ENCODE assay signal across 7 cellular contexts in genomic region chr5:605090-605489, GRCh38. TPM values are rescaled to one million over a fixed set of nuclear protein-coding genes. Genes with fewer than 3 reads are reported as not detected.
DNase-seq lines count a peak whose midpoint lies in the region; ATAC-seq, FAIRE-seq and TF ChIP-seq lines count a peak whose summit lies in the region.
"Not testable (repeated sequence)": the region's sequence is repeated elsewhere in the genome, so short reads cannot be mapped to it uniquely, and the experiment has no call there.

No MANE protein-coding gene starts in this region.

- peaks cover 10% of the 10 kb centered on the region; the same call in 1 of the 2 replicates for H4K20me1 ChIP-seq in K562 (replicated peaks; ENCODE audit: control insufficient read depth, insufficient read depth, low read length)
- H4K20me1 ChIP-seq in HepG2 (ENCODE audit: insufficient read depth, low read length): not testable (repeated sequence)

- H3K4me2 ChIP-seq in K562 (ENCODE audit: insufficient read depth, low read length); HepG2 (ENCODE audit: low read depth, low read length): not testable (repeated sequence)

- not testable (repeated sequence) for TF ChIP-seq POLR2A in K562 (conservative IDR thresholded peaks at IDR 0.05); HepG2 (IDR thresholded peaks at IDR 0.05; ENCODE audit: insufficient read depth in 1 of 2, low read depth in 2 of 2, low read length in 2 of 2)

- not testable (repeated sequence) for H3K4me1 ChIP-seq in RWPE2 (ENCODE audit: insufficient read depth, poor library complexity, severe bottlenecking); upper lobe of right lung
- H3K4me1 ChIP-seq in K562 (replicated peaks in 1 of 2; ENCODE audit: control insufficient read depth in 2 of 2, insufficient read depth in 2 of 2, low read length in 2 of 2): peaks cover 0 to 34% of the 10 kb centered on the region in 2 experiments; a peak in 1 of 5 replicates
- peaks cover 37% of the 10 kb centered on the region for H3K4me1 ChIP-seq in HepG2 (ENCODE audit: insufficient read depth, low read length)

- in situ Hi-C loops in K562 (cut with MboI); HepG2 (cut with HindIII; ENCODE audit: extremely low pct_ligation_motif_present, low pct_unique_long_range_greater_than_20kb): not testable (repeated sequence)

- not testable (repeated sequence) for H2AFZ ChIP-seq in K562 (ENCODE audit: low read depth, low read length); HepG2 (ENCODE audit: low read length)

- not testable (repeated sequence) for H3K79me2 ChIP-seq in K562 (ENCODE audit: control insufficient read depth, insufficient read depth, low read length); HepG2 (ENCODE audit: insufficient read depth, low read length)

- not testable (repeated sequence) for H3K9ac ChIP-seq in K562 (ENCODE audit: insufficient read depth in 1 of 2, low read depth in 2 of 2, low read length in 2 of 2); HepG2 (ENCODE audit: insufficient read depth, low read depth, low read length)

- TF ChIP-seq EP300 in K562 (IDR thresholded peaks at IDR 0.05; ENCODE audit: low read length); HepG2 (IDR thresholded peaks at IDR 0.05; ENCODE audit: low read depth in 2 of 2, low read length in 2 of 2); HepG2 (CRISPR knock-in tag; IDR thresholded peaks at IDR 0.05; ENCODE audit: borderline replicate concordance): not testable (repeated sequence)

- WGBS in K562 (ENCODE audit: insufficient coverage, low coverage, missing lambda C conversion rate): 5% methylated on average over 2 of the region's 6 CpGs
- WGBS in HepG2 (ENCODE audit: low lambda C conversion rate): 41% methylated on average over 6 of the region's 6 CpGs

- H3K36me3 ChIP-seq in RWPE2 (ENCODE audit: low read depth); K562 (ENCODE audit: control insufficient read depth, insufficient read depth, low read length); HepG2 (replicated peaks in 1 of 2; ENCODE audit: control insufficient read depth in 1 of 2, insufficient read depth in 2 of 2, low read length in 2 of 2); upper lobe of right lung: not testable (repeated sequence)

- not testable (repeated sequence) for H3K27ac ChIP-seq in RWPE2 (ENCODE audit: poor library complexity, severe bottlenecking); K562 (ENCODE audit: extremely low read depth, low read depth, low read length); HepG2 (ENCODE audit: extremely low read length, insufficient read depth, low read length); upper lobe of right lung

- H3K4me3 ChIP-seq in RWPE2 (ENCODE audit: severe bottlenecking); K562; HepG2 (replicated peaks in 1 of 3; ENCODE audit: insufficient read depth in 1 of 3, low read depth in 2 of 3, low read length in 3 of 3); upper lobe of right lung: not testable (repeated sequence)

- not testable (repeated sequence) for TF ChIP-seq RAD21 in K562 (CRISPR knock-in tag; conservative IDR thresholded peaks at IDR 0.05 in 1 of 2, IDR thresholded peaks at IDR 0.05 in 1 of 2); HepG2 (CRISPR knock-in tag; IDR thresholded peaks at IDR 0.05)

- not testable (repeated sequence) for TF ChIP-seq CTCF in RWPE2 (IDR thresholded peaks at IDR 0.05; ENCODE audit: poor library complexity, severe bottlenecking); K562 (IDR thresholded peaks at IDR 0.05 in 2 of 3, conservative IDR thresholded peaks at IDR 0.05 in 1 of 3; ENCODE audit: insufficient read depth in 2 of 3, low read depth in 1 of 3, low read length in 3 of 3); HepG2 (CRISPR knock-in tag; IDR thresholded peaks at IDR 0.05); upper lobe of right lung (IDR thresholded peaks at IDR 0.05)

- POLR2A ChIA-PET in K562 (lab: Yijun Ruan, JAX): interaction anchor here (2.4 kb wide), 1 partner anchor 8 kb away, joined by 18 read pairs; no protein-coding TSS in a partner anchor
- POLR2A ChIA-PET in HepG2 (lab: Yijun Ruan, JAX): not testable (repeated sequence)

- CTCF ChIA-PET in K562 (lab: Yijun Ruan, JAX; ENCODE audit: low intra/inter-chr PET ratio); HepG2 (lab: Yijun Ruan, JAX; ENCODE audit: low intra/inter-chr PET ratio, low total read pairs): not testable (repeated sequence)

- intact Hi-C loops in K562 (cut with micrococcal nuclease); cardiac septum (cut with DNase I); HepG2 (cut with micrococcal nuclease; ENCODE audit: unreplicated experiment); posterior vena cava (cut with DNase I); upper lobe of right lung (cut with DNase I): not testable (repeated sequence)

- H3K9me1 ChIP-seq in K562 (ENCODE audit: control insufficient read depth, insufficient read depth, low read length): not testable (repeated sequence)

- not testable (repeated sequence) for FAIRE-seq in K562 (lab: Jason Lieb, UNC); HepG2 (lab: Jason Lieb, UNC)

- H3K9me3 ChIP-seq in RWPE2 (ENCODE audit: severe bottlenecking); K562 (replicated peaks; ENCODE audit: control insufficient read depth, insufficient read depth, low read depth, low read length); HepG2 (ENCODE audit: low read length); upper lobe of right lung: not testable (repeated sequence)

- H3K27me3 ChIP-seq in RWPE2 (ENCODE audit: insufficient read depth, poor library complexity, severe bottlenecking) (peaks cover 36% of the 10 kb centered on the region), K562 (ENCODE audit: control insufficient read depth in 2 of 2, insufficient read depth in 2 of 2, low read length in 2 of 2) (peaks cover 56 to 91% of the 10 kb centered on the region in 2 experiments), HepG2 (ENCODE audit: control insufficient read depth in 1 of 2, insufficient read depth in 2 of 2, low read length in 2 of 2) (peaks cover 16 to 58% of the 10 kb centered on the region in 2 experiments), upper lobe of right lung (peaks cover 38% of the 10 kb centered on the region)

- not testable (repeated sequence) for BruUV-seq in K562 (replicated peaks; lab: Mats Ljungman, UMichigan); HepG2 (replicated peaks; lab: Mats Ljungman, UMichigan)

- ATAC-seq in RWPE2 (ENCODE audit: low read depth); K562; HepG2; upper lobe of right lung: not testable (repeated sequence)

- DNase-seq in RWPE2 (ENCODE audit: low spot score) (peak; percentile 20), activated gamma-delta T cell treated with Interleukin-2 at 50 U/mL for 16 hours (peak; percentile 0), cardiac septum (ENCODE audit: low spot score) (peak; percentile 4), posterior vena cava (ENCODE audit: low spot score) (peak; percentile 26), upper lobe of right lung (peak; percentile 28)
- DNase-seq in K562 (ENCODE audit: extremely low read depth in 1 of 4, low spot score in 3 of 4); HepG2 (ENCODE audit: low spot score): not testable (repeated sequence)

RNA-seq across cellular contexts. Expression of gene CEP72, which starts 7.0 kb away (rescaled TPM):
- total RNA-seq in K562 (2011; cell fraction: chromatin; rRNA removed; ENCODE audit: low replicate concordance): 124 and 152 TPM in 2 replicates
- 76.5 and 81.0 TPM in 2 replicates for total RNA-seq in K562 (2011; cell fraction: nucleolus; rRNA removed)
- 63.1 and 68.9 TPM in 2 replicates for total RNA-seq in K562 (2011; cell fraction: nucleoplasm; rRNA removed)
- 17.6 and 27.4 TPM in 2 replicates for total RNA-seq in K562 (2014; rRNA removed)
- 9.4 and 11.3 TPM in 2 replicates for total RNA-seq in K562 (2014; rRNA removed; fragmentation: Illumina TruSeq; extraction: Trizol)
- 16.3 and 17.4 TPM in 2 replicates for total RNA-seq in K562 (2015; rRNA removed; fragmentation: Illumina TruSeq; extraction: Trizol)
- total RNA-seq in K562 (2021): 33.3 and 38.1 TPM in 2 replicates
- polyA plus RNA-seq in K562 (2011; rRNA removed): 14.0 and 17.8 TPM in 2 replicates
- 11.8 and 15.1 TPM in 2 replicates for polyA plus RNA-seq in K562 (2011; cell fraction: cytosol; rRNA removed)
- polyA plus RNA-seq in K562 (2011; cell fraction: nucleus; rRNA removed): 32.3 and 49.2 TPM in 2 replicates
- polyA plus RNA-seq in K562 (2012): 15.2 and 20.5 TPM in 2 replicates
- 14.2 and 15.2 TPM in 2 replicates for polyA plus RNA-seq in K562 (2014; fragmentation: Illumina TruSeq; extraction: Trizol)
- 1 to 10 TPM in 1 of 2 experiments, under 1 TPM in 1; 0.89 to 1.4 TPM for polyA plus RNA-seq in K562 (2014; fragmentation: Nextera tagmentation; extraction: Ambion mirVana)
- 19.9 and 28.6 TPM in 2 replicates for polyA plus RNA-seq in K562 (2014; rRNA removed)
- 23.6 and 27.4 TPM in 2 replicates for polyA minus RNA-seq in K562 (2011; rRNA and poly(A)+ RNA removed)
- polyA minus RNA-seq in K562 (2011; cell fraction: cytosol; rRNA and poly(A)+ RNA removed): 19.7 and 26.2 TPM in 2 replicates
- polyA minus RNA-seq in K562 (2011; cell fraction: nucleus; rRNA and poly(A)+ RNA removed): 40.4 and 45.3 TPM in 2 replicates
- total RNA-seq in cardiac septum: 0.86 TPM
- 8.1 and 9.4 TPM in 2 replicates for total RNA-seq in HepG2 (2016; rRNA removed; fragmentation: Illumina TruSeq; extraction: Trizol)
- total RNA-seq in HepG2 (2016; cell fraction: cytosol; rRNA removed; fragmentation: Illumina TruSeq; extraction: Trizol; ENCODE audit: low read depth): 11.3 and 14.4 TPM in 2 replicates
- total RNA-seq in HepG2 (2016; cell fraction: insoluble cytoplasmic fraction; rRNA removed; fragmentation: Illumina TruSeq; extraction: Trizol): 6.5 and 9.1 TPM in 2 replicates
- total RNA-seq in HepG2 (2016; cell fraction: membrane; rRNA removed; fragmentation: Illumina TruSeq; extraction: Trizol): 6.6 and 7.9 TPM in 2 replicates
- 11.4 and 12.2 TPM in 2 replicates for total RNA-seq in HepG2 (2016; cell fraction: nucleus; rRNA removed; fragmentation: Illumina TruSeq; extraction: Trizol)
- 3.4 and 4.4 TPM in 2 replicates for polyA plus RNA-seq in HepG2 (2011; rRNA removed)
- polyA plus RNA-seq in HepG2 (2011; cell fraction: cytosol; rRNA removed): 1.9 and 3.9 TPM in 2 replicates
- 8.5 and 11.6 TPM in 2 replicates for polyA plus RNA-seq in HepG2 (2011; cell fraction: nucleus; rRNA removed)
- polyA plus RNA-seq in HepG2 (2012): 1.8 and 3.2 TPM in 2 replicates
- 0.64 and 0.84 TPM in 2 replicates for polyA plus RNA-seq in HepG2 (2016; cell fraction: cytosol; fragmentation: Illumina TruSeq; extraction: Trizol; ENCODE audit: low read depth)
- polyA plus RNA-seq in HepG2 (2016; cell fraction: insoluble cytoplasmic fraction; fragmentation: Illumina TruSeq; extraction: Trizol; ENCODE audit: low read depth): 6.3 and 7.6 TPM in 2 replicates
- 1.9 and 2.0 TPM in 2 replicates for polyA plus RNA-seq in HepG2 (2016; cell fraction: membrane; fragmentation: Illumina TruSeq; extraction: Trizol; ENCODE audit: low read depth)
- polyA plus RNA-seq in HepG2 (2016; cell fraction: nucleus; fragmentation: Illumina TruSeq; extraction: Trizol; ENCODE audit: insufficient read depth, low read depth): 17.4 and 20.5 TPM in 2 replicates
- polyA minus RNA-seq in HepG2 (2011; rRNA and poly(A)+ RNA removed; ENCODE audit: low replicate concordance): 15.4 and 136 TPM in 2 replicates
- 3.4 and 4.0 TPM in 2 replicates for polyA minus RNA-seq in HepG2 (2011; cell fraction: cytosol; rRNA and poly(A)+ RNA removed)
- polyA minus RNA-seq in HepG2 (2011; cell fraction: nucleus; rRNA and poly(A)+ RNA removed): 13.1 and 17.0 TPM in 2 replicates
- total RNA-seq in posterior vena cava: 1 to 10 TPM; 1.9 to 2.4 TPM
- 13.2 TPM for total RNA-seq in upper lobe of right lung
